Comparison of ENCODE assay signal across 8 cellular contexts in genomic region chr12:47705571-47706425, GRCh38. TPM values are rescaled to one million over a fixed set of nuclear protein-coding genes. Genes with fewer than 3 reads are reported as not detected.
DNase-seq lines count a peak whose midpoint lies in the region; ATAC-seq and TF ChIP-seq lines count a peak whose summit lies in the region.

RPAP3 (minus strand) TSS chr12:47706030; CDS start chr12:47702840, 3,190 bp downstream.

- POLR2A ChIA-PET in GM10248 (lab: Yijun Ruan, JAX): interaction anchor here (0.5 to 0.8 kb wide), 2 partner anchors 25 to 241 kb away, joined by 3 read pairs; no protein-coding TSS in a partner anchor

- H3K4me3 Mint-ChIP-seq in activated naive CD8-positive, alpha-beta T cell: peak within 1 kb of the TSS; percentile 96
- H3K4me3 Mint-ChIP-seq in glutamatergic neuron (ENCODE audit: unreplicated experiment): peak within 1 kb of the TSS; percentile 95

- ATAC-seq in HG02588 (IDR thresholded peaks at IDR 0.05; ENCODE audit: unreplicated experiment) (peak; percentile 85), thoracic aorta (ENCODE audit: insufficient number of reproducible peaks, low FRiP score, low read depth) (peak; percentile 91)

- peak within 1 kb of the TSS; percentile 99 for H3K27ac Mint-ChIP-seq in activated naive CD8-positive, alpha-beta T cell
- peak within 1 kb of the TSS; percentile 78 for H3K27ac Mint-ChIP-seq in glutamatergic neuron (ENCODE audit: unreplicated experiment)

- DNase-seq in GM10248 (ENCODE audit: extremely low spot score): peak; percentile 93
- peak; percentile 99 for DNase-seq in NCI-H1092 (lab: John Stamatoyannopoulos, UW)
- peak; percentile 82 for DNase-seq in SKM-1 treated with dmso at 0.1 percent for 144 hours (lab: John Stamatoyannopoulos, UW; ENCODE audit: unreplicated experiment)
- DNase-seq in glutamatergic neuron: peak; percentile 99
- peak; percentile 98 for DNase-seq in osteoblast (ENCODE audit: insufficient read length, low spot score, missing footprints)
- peak; percentile 95 for DNase-seq in thoracic aorta (ENCODE audit: low spot score)

- H3K4me2 ChIP-seq in osteoblast (ENCODE audit: insufficient read depth, low read length): peak within 1 kb of the TSS; percentile 93

- H3K4me3 ChIP-seq in osteoblast (ENCODE audit: insufficient read depth, low read length) (peak within 1 kb of the TSS; percentile 92), thoracic aorta (peak within 1 kb of the TSS; percentile 87)

- H3K79me2 ChIP-seq in osteoblast (ENCODE audit: insufficient read depth, low read length): peaks cover 43% of the 10 kb centered on the region

- CTCF ChIA-PET in GM10248 (lab: Yijun Ruan, JAX): interaction anchor here (0.6 to 46.2 kb wide), 11 partner anchors 10 to 133 kb away, joined by 3 to 1524 read pairs (median 4); partner anchors contain the start of gene SLC48A1

- H3K27ac ChIP-seq in osteoblast (ENCODE audit: low read depth, low read length) (peak within 1 kb of the TSS; percentile 81), thoracic aorta (peak within 1 kb of the TSS; percentile 69 to 72)

- H3K27me3 ChIP-seq in osteoblast (ENCODE audit: insufficient read depth, low read length) (no peaks in the 10 kb centered on the region), thoracic aorta (replicated peaks; ENCODE audit: insufficient read depth) (no peaks in the 10 kb centered on the region)

- peaks cover 10% of the 10 kb centered on the region for H3K36me3 Mint-ChIP-seq in activated naive CD8-positive, alpha-beta T cell
- no peaks in the 10 kb centered on the region for H3K36me3 Mint-ChIP-seq in glutamatergic neuron (ENCODE audit: unreplicated experiment)

- H3K9me3 ChIP-seq in osteoblast (ENCODE audit: low read depth, low read length): no peaks in the 10 kb centered on the region
- no peaks in the 10 kb centered on the region for H3K9me3 ChIP-seq in thoracic aorta

- no peaks in the 10 kb centered on the region for H4K20me1 ChIP-seq in osteoblast (ENCODE audit: insufficient read depth, low read length)

- H3K9me3 Mint-ChIP-seq in activated naive CD8-positive, alpha-beta T cell (ENCODE audit: low read depth): no peaks in the 10 kb centered on the region
- H3K9me3 Mint-ChIP-seq in glutamatergic neuron (ENCODE audit: unreplicated experiment): peaks cover 6% of the 10 kb centered on the region

- TF ChIP-seq CTCF in GM10248 (IDR thresholded peaks at IDR 0.05; ENCODE audit: control extremely low read depth, extremely low read depth, low read depth, missing control alignments) (peak; percentile 57), glutamatergic neuron (IDR thresholded peaks at IDR 0.05; ENCODE audit: partially characterized antibody, unreplicated experiment) (peak; percentile 85), osteoblast (IDR thresholded peaks at IDR 0.05; ENCODE audit: extremely low read depth, low read depth, low read length) (peak; percentile 44), thoracic aorta (IDR thresholded peaks at IDR 0.05) (peak; percentile 75)

- H3K4me1 ChIP-seq in osteoblast (ENCODE audit: insufficient read depth, low read length): peaks cover 14% of the 10 kb centered on the region
- peaks cover 4 to 25% of the 10 kb centered on the region in 2 donors for H3K4me1 ChIP-seq in thoracic aorta (ENCODE audit: control insufficient read depth in 1 of 2, low read depth in 2 of 2)

- no peaks in the 10 kb centered on the region for H3K27me3 Mint-ChIP-seq in activated naive CD8-positive, alpha-beta T cell
- peaks cover 4% of the 10 kb centered on the region for H3K27me3 Mint-ChIP-seq in glutamatergic neuron (ENCODE audit: unreplicated experiment)

- H2AFZ ChIP-seq in osteoblast (ENCODE audit: low read length): peak within 1 kb of the TSS; percentile 83

- H3K36me3 ChIP-seq in osteoblast (ENCODE audit: insufficient read depth, low read length): peaks cover 5% of the 10 kb centered on the region
- no peaks in the 10 kb centered on the region for H3K36me3 ChIP-seq in thoracic aorta

- peaks cover 59% of the 10 kb centered on the region for H3K4me1 Mint-ChIP-seq in activated naive CD8-positive, alpha-beta T cell (ENCODE audit: low read depth)
- H3K4me1 Mint-ChIP-seq in glutamatergic neuron (ENCODE audit: low read depth, unreplicated experiment): peaks cover 17% of the 10 kb centered on the region

RNA-seq across cellular contexts. Expression of gene RPAP3, which starts in this region (rescaled TPM):
- total RNA-seq in glutamatergic neuron (ENCODE audit: unreplicated experiment) (29.5 TPM), osteoblast (15.6 and 17.1 TPM in 2 replicates), thoracic aorta (10 to 100 TPM in 1 of 2 donors, 1 to 10 TPM in 1; 8.1 to 16.8 TPM)

Comparison
In these comparisons a context has a peak if more than half of its experiments do, and no peak if none do; other contexts are left out.
1. Peak in every context shown above with its lines: DNase-seq, ATAC-seq, H3K4me3 ChIP-seq and H3K27ac ChIP-seq.